Comparison of ENCODE assay signal across 8 cellular contexts in genomic region chr9:93183663-93184438, GRCh38. TPM values are rescaled to one million over a fixed set of nuclear protein-coding genes. Genes with fewer than 3 reads are reported as not detected.
DNase-seq lines count a peak whose midpoint lies in the region; ATAC-seq and TF ChIP-seq lines count a peak whose summit lies in the region.

WNK2 (plus strand) TSS chr9:93184139; CDS start chr9:93184930, 791 bp downstream.

- peak; percentile 74 for DNase-seq in DMS53 (lab: John Stamatoyannopoulos, UW)
- DNase-seq in NCI-H1105 treated with DMSO at 0.1 percent for 48 hours (lab: John Stamatoyannopoulos, UW): peak; percentile 56
- DNase-seq in activated T-cell treated with anti-CD3 and anti-CD28 coated beads, Interleukin-2, amount 50 U/mL, for 4 hours: peak; percentile 27
- peak; percentile 8 for DNase-seq in fibroblast of peridontal ligament (ENCODE audit: extremely low read depth)
- peak; percentile 77 for DNase-seq in neural progenitor cell (ENCODE audit: low spot score)
- no peak for DNase-seq in Ammon's horn (ENCODE audit: low spot score)

- H3K4me1 Mint-ChIP-seq in activated T-cell treated with anti-CD3 and anti-CD28 coated beads, Interleukin-2, amount 50 U/mL, for 4 hours (ENCODE audit: low read depth): peaks cover 8% of the 10 kb centered on the region
- peaks cover 38% of the 10 kb centered on the region for H3K4me1 Mint-ChIP-seq in neural progenitor cell

- peak within 1 kb of the TSS; percentile 69 for H3K4me3 ChIP-seq in neural progenitor cell
- H3K4me3 ChIP-seq in urinary bladder (ENCODE audit: low read depth, low read length): peak within 1 kb of the TSS; percentile 55

- H3K27ac ChIP-seq in neural progenitor cell: no peak within 1 kb of the TSS
- no peak within 1 kb of the TSS for H3K27ac ChIP-seq in urinary bladder (ENCODE audit: low read depth)

- H3F3A ChIP-seq in neural progenitor cell (ENCODE audit: low read depth): no peaks in the 10 kb centered on the region

- H3K4me1 ChIP-seq in neural progenitor cell: peaks cover 12% of the 10 kb centered on the region
- no peaks in the 10 kb centered on the region for H3K4me1 ChIP-seq in urinary bladder (ENCODE audit: insufficient read depth)

- peaks cover 44% of the 10 kb centered on the region for H3K27me3 Mint-ChIP-seq in activated T-cell treated with anti-CD3 and anti-CD28 coated beads, Interleukin-2, amount 50 U/mL, for 4 hours (ENCODE audit: low read depth)
- peaks cover 16% of the 10 kb centered on the region for H3K27me3 Mint-ChIP-seq in neural progenitor cell (ENCODE audit: insufficient read depth, low read depth)

- no peaks in the 10 kb centered on the region for H3K36me3 Mint-ChIP-seq in activated T-cell treated with anti-CD3 and anti-CD28 coated beads, Interleukin-2, amount 50 U/mL, for 4 hours (ENCODE audit: insufficient read depth)
- H3K36me3 Mint-ChIP-seq in neural progenitor cell: peaks cover 6% of the 10 kb centered on the region

- peaks cover 33% of the 10 kb centered on the region for H4K20me1 ChIP-seq in neural progenitor cell (ENCODE audit: low read depth)

- peak within 1 kb of the TSS; percentile 73 for H3K4me3 Mint-ChIP-seq in activated T-cell treated with anti-CD3 and anti-CD28 coated beads, Interleukin-2, amount 50 U/mL, for 4 hours
- peak within 1 kb of the TSS; percentile 87 for H3K4me3 Mint-ChIP-seq in neural progenitor cell

- peaks cover 53% of the 10 kb centered on the region for H3K27me3 ChIP-seq in neural progenitor cell

- no peaks in the 10 kb centered on the region for H3K9me3 Mint-ChIP-seq in activated T-cell treated with anti-CD3 and anti-CD28 coated beads, Interleukin-2, amount 50 U/mL, for 4 hours
- peaks cover 4% of the 10 kb centered on the region for H3K9me3 Mint-ChIP-seq in neural progenitor cell

- ATAC-seq in activated T-cell treated with anti-CD3 and anti-CD28 coated beads, Interleukin-2, amount 50 U/mL, for 4 hours: peak; percentile 85 to 89
- no peak for ATAC-seq in HG03039 (IDR thresholded peaks at IDR 0.05; ENCODE audit: unreplicated experiment)

- no peaks in the 10 kb centered on the region for H3K9me3 ChIP-seq in neural progenitor cell (ENCODE audit: low read depth)

- WGBS in urinary bladder: under 1% methylated on average over 85 of the region's 85 CpGs

- H3K79me2 ChIP-seq in neural progenitor cell (ENCODE audit: low read depth): no peaks in the 10 kb centered on the region

- no peak for TF ChIP-seq CTCF in neural progenitor cell (IDR thresholded peaks at IDR 0.05)

- H3K36me3 ChIP-seq in neural progenitor cell (no peaks in the 10 kb centered on the region), urinary bladder (ENCODE audit: insufficient read depth) (no peaks in the 10 kb centered on the region)

- H3K27ac Mint-ChIP-seq in neural progenitor cell: peak within 1 kb of the TSS; percentile 66

- no peak within 1 kb of the TSS for H3K9ac ChIP-seq in neural progenitor cell

- H3K4me2 ChIP-seq in neural progenitor cell: peak within 1 kb of the TSS; percentile 98

- peak within 1 kb of the TSS; percentile 93 for H2AFZ ChIP-seq in neural progenitor cell (replicated peaks)

RNA-seq across cellular contexts. Expression of gene WNK2, which starts in this region (rescaled TPM):
- 1 to 10 TPM; 2.7 to 3.3 (median 3.0) TPM for total RNA-seq in activated T-cell treated with anti-CD3 and anti-CD28 coated beads, Interleukin-2, amount 50 U/mL, for 4 hours
- 6.2 and 16.7 TPM in 2 replicates for total RNA-seq in neural progenitor cell (ENCODE audit: low replicate concordance)
- 4.8 TPM for total RNA-seq in urinary bladder
- polyA plus RNA-seq in urinary bladder: 9.3 TPM
